8 cellular contexts compared by ENCODE assay signal in genomic region chr16:29177888-29178682, GRCh38.
DNase-seq lines count a peak whose midpoint lies in the region; ATAC-seq and TF ChIP-seq lines count a peak whose summit lies in the region.
"Not testable (repeated sequence)": the region's sequence is repeated elsewhere in the genome, so short reads cannot be mapped to it uniquely, and the experiment has no call there.

No MANE protein-coding gene starts in this region.

- not testable (repeated sequence) for H3K4me3 ChIP-seq in CD4-positive, CD25-positive, alpha-beta regulatory T cell (ENCODE audit: low read depth, low read length); breast epithelium; fibroblast of mammary gland (ENCODE audit: control insufficient read depth, low read depth, low read length); mucosa of descending colon; sigmoid colon

- H3K27ac Mint-ChIP-seq in CD4-positive, CD25-positive, alpha-beta regulatory T cell, result peak overlapping the region in 2 of 3 donors; percentile 20 to 55

- intact Hi-C loops in breast epithelium (cut with DNase I; ENCODE audit: low total_unique reads); mucosa of descending colon (cut with DNase I, micrococcal nuclease); sigmoid colon (cut with DNase I): not testable (repeated sequence)

- not testable (repeated sequence) for H3K4me1 Mint-ChIP-seq in CD4-positive, CD25-positive, alpha-beta regulatory T cell

- DNase-seq in CD4-positive, CD25-positive, alpha-beta regulatory T cell; breast epithelium (ENCODE audit: low spot score in 2 of 2): not testable (repeated sequence)
- DNase-seq in SK-MEL-5 (ENCODE audit: low read depth, low spot score), result peak; percentile 77
- peak; percentile 64 for DNase-seq in fibroblast of mammary gland (ENCODE audit: low read depth)
- DNase-seq in hepatic stellate cell (ENCODE audit: low spot score), result peak; percentile 78
- DNase-seq in mucosa of descending colon, result peak in 1 of 3 donors; percentile 57
- peak; percentile 86 for DNase-seq in sigmoid colon
- peak; percentile 82 for DNase-seq in ureter (ENCODE audit: low spot score)

- not testable (repeated sequence) for H3K4me1 ChIP-seq in CD4-positive, CD25-positive, alpha-beta regulatory T cell (ENCODE audit: control insufficient read depth, insufficient read depth, low read length, poor library complexity, severe bottlenecking); breast epithelium; mucosa of descending colon (ENCODE audit: low read depth)
- H3K4me1 ChIP-seq in sigmoid colon, result peaks cover 0 to 20% (median 9%) of the 10 kb centered on the region in 4 donors

- not testable (repeated sequence) for H3K27me3 ChIP-seq in CD4-positive, CD25-positive, alpha-beta regulatory T cell (ENCODE audit: control insufficient read depth, insufficient read depth, low read length); breast epithelium; sigmoid colon

- not testable (repeated sequence) for H3K27me3 Mint-ChIP-seq in CD4-positive, CD25-positive, alpha-beta regulatory T cell

- H3K9me3 ChIP-seq in CD4-positive, CD25-positive, alpha-beta regulatory T cell (ENCODE audit: control insufficient read depth in 2 of 2, low read length in 2 of 2); breast epithelium; mucosa of descending colon; sigmoid colon: not testable (repeated sequence)

- not testable (repeated sequence) for H3K4me3 Mint-ChIP-seq in CD4-positive, CD25-positive, alpha-beta regulatory T cell

- not testable (repeated sequence) for TF ChIP-seq CTCF in breast epithelium (IDR thresholded peaks at IDR 0.05); fibroblast of mammary gland (conservative IDR thresholded peaks at IDR 0.05; ENCODE audit: control insufficient read depth, insufficient read depth, low read depth, low read length); mucosa of descending colon (IDR thresholded peaks at IDR 0.05); sigmoid colon (IDR thresholded peaks at IDR 0.05)

- H3K36me3 Mint-ChIP-seq in CD4-positive, CD25-positive, alpha-beta regulatory T cell, result peaks cover 11% of the 10 kb centered on the region

- peak in 2 of 4 donors; percentile 74 to 91 for TF ChIP-seq EP300 in sigmoid colon (IDR thresholded peaks at IDR 0.05)

- WGBS in sigmoid colon, 2 donors, result 27 to 66% methylated on average over 24 of the region's 24 CpGs

- not testable (repeated sequence) for ATAC-seq in CD4-positive, CD25-positive, alpha-beta regulatory T cell (ENCODE audit: low read depth in 2 of 2)
- peak; percentile 62 for ATAC-seq in mucosa of descending colon

- H3K9me3 Mint-ChIP-seq in CD4-positive, CD25-positive, alpha-beta regulatory T cell, result not testable (repeated sequence)

- TF ChIP-seq POLR2A in breast epithelium (IDR thresholded peaks at IDR 0.05); sigmoid colon (IDR thresholded peaks at IDR 0.05): not testable (repeated sequence)

- in situ Hi-C loops in SK-MEL-5 (cut with HindIII; ENCODE audit: low pct_unique_long_range_greater_than_20kb, low sequenced_read_pairs), result not testable (repeated sequence)

- H3K27ac ChIP-seq in CD4-positive, CD25-positive, alpha-beta regulatory T cell (ENCODE audit: insufficient read depth, low read length, poor library complexity, severe bottlenecking), result not testable (repeated sequence)
- H3K27ac ChIP-seq in breast epithelium, result peak overlapping the region; percentile 29 to 55
- H3K27ac ChIP-seq in sigmoid colon, result peak overlapping the region; percentile 45 to 70 (median 58)

- not testable (repeated sequence) for H3K36me3 ChIP-seq in CD4-positive, CD25-positive, alpha-beta regulatory T cell (ENCODE audit: control insufficient read depth, insufficient read depth, low read length); breast epithelium; mucosa of descending colon (ENCODE audit: low read depth); sigmoid colon
